In genomic region chr19:11130824-11131455, GRCh38 we compare ENCODE assay signal across 8 cellular contexts. TPM values are rescaled to one million over a fixed set of nuclear protein-coding genes. Genes with fewer than 3 reads are reported as not detected.
DNase-seq lines count a peak whose midpoint lies in the region; ATAC-seq and TF ChIP-seq lines count a peak whose summit lies in the region.

No MANE protein-coding gene starts in this region.

- no peak for TF ChIP-seq EP300 in neural cell (conservative IDR thresholded peaks at IDR 0.05; ENCODE audit: poor library complexity, severe bottlenecking)

- H3K79me2 ChIP-seq in fibroblast of lung (ENCODE audit: control insufficient read depth, insufficient read depth, low read length) (peaks cover 15% of the 10 kb centered on the region), neural cell (replicated peaks; ENCODE audit: insufficient read depth, low read length) (no peaks in the 10 kb centered on the region)

- H3K4me1 ChIP-seq in fibroblast of lung (ENCODE audit: control insufficient read depth, extremely low read depth, insufficient read depth, low read length) = peaks cover 8% of the 10 kb centered on the region

- H2AFZ ChIP-seq in fibroblast of lung (ENCODE audit: low read length) (no peak overlapping the region), neural cell (ENCODE audit: low read depth, low read length) (no peak overlapping the region)

- no peak overlapping the region for H3K27ac Mint-ChIP-seq in activated T-cell treated with anti-CD3 and anti-CD28 coated beads, Interleukin-2, amount 50 U/mL, for 72 hours
- no peak overlapping the region for H3K27ac Mint-ChIP-seq in stimulated activated naive CD8-positive, alpha-beta T cell treated with anti-CD3 and anti-CD28 coated beads, Interleukin-15, amount 100 ng/mL, for 72 hours

- H4K20me1 ChIP-seq in fibroblast of lung (ENCODE audit: control insufficient read depth, extremely low read depth, insufficient read depth, low read length) = no peaks in the 10 kb centered on the region
- H4K20me1 ChIP-seq in neural cell (ENCODE audit: insufficient read depth) = no peaks in the 10 kb centered on the region

- H3K4me3 Mint-ChIP-seq in activated T-cell treated with anti-CD3 and anti-CD28 coated beads, Interleukin-2, amount 50 U/mL, for 72 hours = no peak overlapping the region
- H3K4me3 Mint-ChIP-seq in stimulated activated naive CD8-positive, alpha-beta T cell treated with anti-CD3 and anti-CD28 coated beads, Interleukin-15, amount 100 ng/mL, for 72 hours = no peak overlapping the region

- H3F3A ChIP-seq in neural cell (ENCODE audit: insufficient read depth, low read length, poor library complexity, severe bottlenecking) = no peaks in the 10 kb centered on the region

- peak; percentile 62 to 68 for ATAC-seq in activated T-cell treated with anti-CD3 and anti-CD28 coated beads, Interleukin-2, amount 50 U/mL, for 72 hours (replicated peaks in 1 of 2)
- peak; percentile 85 for ATAC-seq in stimulated activated naive CD8-positive, alpha-beta T cell treated with anti-CD3 and anti-CD28 coated beads, Interleukin-15, amount 100 ng/mL, for 72 hours
- no peak for ATAC-seq in HG02884 (IDR thresholded peaks at IDR 0.05; ENCODE audit: unreplicated experiment)

- H3K27me3 ChIP-seq in fibroblast of lung (ENCODE audit: control insufficient read depth, insufficient read depth, low read length) (no peaks in the 10 kb centered on the region), neural cell (ENCODE audit: insufficient read depth, low read depth, low read length) (no peaks in the 10 kb centered on the region)

- peak; percentile 84 to 97 for TF ChIP-seq CTCF in fibroblast of lung (conservative IDR thresholded peaks at IDR 0.05 in 1 of 2, IDR thresholded peaks at IDR 0.05 in 1 of 2; ENCODE audit: low read depth in 1 of 2, low read length in 2 of 2)
- TF ChIP-seq CTCF in neural cell (IDR thresholded peaks at IDR 0.05; ENCODE audit: poor library complexity, severe bottlenecking) = peak; percentile 71

- H3K27me3 Mint-ChIP-seq in activated T-cell treated with anti-CD3 and anti-CD28 coated beads, Interleukin-2, amount 50 U/mL, for 72 hours (ENCODE audit: low read depth) = no peaks in the 10 kb centered on the region
- H3K27me3 Mint-ChIP-seq in stimulated activated naive CD8-positive, alpha-beta T cell treated with anti-CD3 and anti-CD28 coated beads, Interleukin-15, amount 100 ng/mL, for 72 hours = no peaks in the 10 kb centered on the region

- no peaks in the 10 kb centered on the region for H3K4me1 Mint-ChIP-seq in activated T-cell treated with anti-CD3 and anti-CD28 coated beads, Interleukin-2, amount 50 U/mL, for 72 hours (ENCODE audit: low read depth)
- H3K4me1 Mint-ChIP-seq in stimulated activated naive CD8-positive, alpha-beta T cell treated with anti-CD3 and anti-CD28 coated beads, Interleukin-15, amount 100 ng/mL, for 72 hours = no peaks in the 10 kb centered on the region

- H3K4me3 ChIP-seq in fibroblast of lung (replicated peaks in 1 of 4; ENCODE audit: control extremely low read depth in 1 of 4, insufficient read depth in 1 of 4, low read depth in 3 of 4, low read length in 4 of 4) (no peak overlapping the region), neural cell (ENCODE audit: low read length) (no peak overlapping the region)

- H3K4me2 ChIP-seq in fibroblast of lung (ENCODE audit: extremely low read depth, insufficient read depth, low read length) (no peak overlapping the region), neural cell (ENCODE audit: low read length) (no peak overlapping the region)

- peak; percentile 41 for TF ChIP-seq RAD21 in neural cell (conservative IDR thresholded peaks at IDR 0.05)

- H3K27ac ChIP-seq in fibroblast of lung (ENCODE audit: insufficient read depth, low read length) (peak overlapping the region; percentile 45), neural cell (ENCODE audit: low read length) (no peak overlapping the region)

- peaks cover 5 to 17% of the 10 kb centered on the region in 2 donors for H3K36me3 Mint-ChIP-seq in activated T-cell treated with anti-CD3 and anti-CD28 coated beads, Interleukin-2, amount 50 U/mL, for 72 hours (ENCODE audit: insufficient read depth in 2 of 2)

- no peaks in the 10 kb centered on the region for H3K9me3 Mint-ChIP-seq in activated T-cell treated with anti-CD3 and anti-CD28 coated beads, Interleukin-2, amount 50 U/mL, for 72 hours
- H3K9me3 Mint-ChIP-seq in stimulated activated naive CD8-positive, alpha-beta T cell treated with anti-CD3 and anti-CD28 coated beads, Interleukin-15, amount 100 ng/mL, for 72 hours = no peaks in the 10 kb centered on the region

- H3K36me3 ChIP-seq in fibroblast of lung (ENCODE audit: control insufficient read depth, insufficient read depth, low read length) (peaks cover 42% of the 10 kb centered on the region), neural cell (ENCODE audit: insufficient read depth, low read length) (no peaks in the 10 kb centered on the region)

- no peaks in the 10 kb centered on the region for H3K9me3 ChIP-seq in fibroblast of lung (ENCODE audit: control insufficient read depth, insufficient read depth, low read depth, low read length)
- H3K9me3 ChIP-seq in neural cell (ENCODE audit: low read length) = no peaks in the 10 kb centered on the region

- no peaks in the 10 kb centered on the region for H3K9me2 ChIP-seq in neural cell (ENCODE audit: insufficient read depth, low read length)

- H3K9ac ChIP-seq in fibroblast of lung (ENCODE audit: insufficient read depth, low read length) (no peak overlapping the region), neural cell (ENCODE audit: low read length) (no peak overlapping the region)

- DNase-seq in CD1c-positive myeloid dendritic cell (ENCODE audit: extremely low spot score) (peak; percentile 77), HT-29 (ENCODE audit: low spot score) (peak; percentile 82), fibroblast of lung (ENCODE audit: low read depth in 2 of 2) (peak; percentile 41 to 79)
- peak; percentile 72 for DNase-seq in activated T-cell treated with anti-CD3 and anti-CD28 coated beads, Interleukin-2, amount 50 U/mL, for 72 hours
- DNase-seq in stimulated activated naive CD8-positive, alpha-beta T cell treated with anti-CD3 and anti-CD28 coated beads, Interleukin-15, amount 100 ng/mL, for 72 hours = peak; percentile 64 to 75

TF ChIP-seq in PFSK-1, 5 proteins besides CTCF, POLR2A, EP300 and RAD21:
- TF ChIP-seq SIN3A (IDR thresholded peaks at IDR 0.05; ENCODE audit: borderline replicate concordance, insufficient read depth, low read length) (peak; percentile 34; the same call in 1 of the 2 replicates), FOXP2 (optimal IDR thresholded peaks at IDR 0.05; ENCODE audit: borderline replicate concordance, extremely low read depth, extremely low read length, insufficient read depth) (peak; percentile 98), POLR2AphosphoS5 (IDR thresholded peaks at IDR 0.05; ENCODE audit: low read depth, low read length) (no peak; the same call in 1 of the 2 replicates)

TF ChIP-seq in neural cell, 6 proteins besides CTCF, POLR2A, EP300 and RAD21:
- TF ChIP-seq SMC3 (conservative IDR thresholded peaks at IDR 0.05; ENCODE audit: poor library complexity) = peak; percentile 58
- TF ChIP-seq MXI1 (conservative IDR thresholded peaks at IDR 0.05; ENCODE audit: poor library complexity, severe bottlenecking) = no peak
- TF ChIP-seq, protein P1, sequence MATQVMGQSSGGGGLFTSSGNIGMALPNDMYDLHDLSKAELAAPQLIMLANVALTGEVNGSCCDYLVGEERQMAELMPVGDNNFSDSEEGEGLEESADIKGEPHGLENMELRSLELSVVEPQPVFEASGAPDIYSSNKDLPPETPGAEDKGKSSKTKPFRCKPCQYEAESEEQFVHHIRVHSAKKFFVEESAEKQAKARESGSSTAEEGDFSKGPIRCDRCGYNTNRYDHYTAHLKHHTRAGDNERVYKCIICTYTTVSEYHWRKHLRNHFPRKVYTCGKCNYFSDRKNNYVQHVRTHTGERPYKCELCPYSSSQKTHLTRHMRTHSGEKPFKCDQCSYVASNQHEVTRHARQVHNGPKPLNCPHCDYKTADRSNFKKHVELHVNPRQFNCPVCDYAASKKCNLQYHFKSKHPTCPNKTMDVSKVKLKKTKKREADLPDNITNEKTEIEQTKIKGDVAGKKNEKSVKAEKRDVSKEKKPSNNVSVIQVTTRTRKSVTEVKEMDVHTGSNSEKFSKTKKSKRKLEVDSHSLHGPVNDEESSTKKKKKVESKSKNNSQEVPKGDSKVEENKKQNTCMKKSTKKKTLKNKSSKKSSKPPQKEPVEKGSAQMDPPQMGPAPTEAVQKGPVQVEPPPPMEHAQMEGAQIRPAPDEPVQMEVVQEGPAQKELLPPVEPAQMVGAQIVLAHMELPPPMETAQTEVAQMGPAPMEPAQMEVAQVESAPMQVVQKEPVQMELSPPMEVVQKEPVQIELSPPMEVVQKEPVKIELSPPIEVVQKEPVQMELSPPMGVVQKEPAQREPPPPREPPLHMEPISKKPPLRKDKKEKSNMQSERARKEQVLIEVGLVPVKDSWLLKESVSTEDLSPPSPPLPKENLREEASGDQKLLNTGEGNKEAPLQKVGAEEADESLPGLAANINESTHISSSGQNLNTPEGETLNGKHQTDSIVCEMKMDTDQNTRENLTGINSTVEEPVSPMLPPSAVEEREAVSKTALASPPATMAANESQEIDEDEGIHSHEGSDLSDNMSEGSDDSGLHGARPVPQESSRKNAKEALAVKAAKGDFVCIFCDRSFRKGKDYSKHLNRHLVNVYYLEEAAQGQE (IDR thresholded peaks at IDR 0.05; ENCODE audit: borderline replicate concordance) = no peak

RNA-seq across cellular contexts. Expression of gene SPC24, which starts 24.6 kb away (rescaled TPM):
- total RNA-seq in HT-29 (2014; rRNA removed; shearing (Covaris generic)) = 98.0 and 106 TPM in 2 replicates
- polyA plus RNA-seq in PFSK-1 (2012; ENCODE audit: insufficient read length, low read depth) = 17.9 TPM
- 10 to 100 TPM; 43.6 to 46.8 TPM for total RNA-seq in activated T-cell treated with anti-CD3 and anti-CD28 coated beads, Interleukin-2, amount 50 U/mL, for 72 hours
- total RNA-seq in fibroblast of lung = 3.9 and 32.0 TPM in 2 replicates
- 8.1 and 32.0 TPM in 2 replicates for polyA plus RNA-seq in fibroblast of lung
- 9.4 and 37.2 TPM in 2 replicates for polyA plus RNA-seq in fibroblast of lung (2012)
- 11.4 and 64.9 TPM in 2 replicates for polyA minus RNA-seq in fibroblast of lung (ENCODE audit: low replicate concordance)
- polyA plus RNA-seq in neural cell = 0.40 and 2.5 TPM in 2 replicates
- 1.7 and 2.2 TPM in 2 replicates for polyA minus RNA-seq in neural cell

RNA-seq across cellular contexts. Expression of gene LDLR, which starts 41.7 kb away (rescaled TPM):
- total RNA-seq in HT-29 (2014; rRNA removed; shearing (Covaris generic)) = 202 and 218 TPM in 2 replicates
- 30.6 TPM for polyA plus RNA-seq in PFSK-1 (2012; ENCODE audit: insufficient read length, low read depth)
- total RNA-seq in activated T-cell treated with anti-CD3 and anti-CD28 coated beads, Interleukin-2, amount 50 U/mL, for 72 hours = 10 to 100 TPM; 23.3 to 31.0 TPM
- 204 and 427 TPM in 2 replicates for total RNA-seq in fibroblast of lung
- polyA plus RNA-seq in fibroblast of lung (187 and 210 TPM in 2 replicates), neural cell (23.2 and 26.4 TPM in 2 replicates)
- 185 and 192 TPM in 2 replicates for polyA plus RNA-seq in fibroblast of lung (2012)
- polyA minus RNA-seq in fibroblast of lung (ENCODE audit: low replicate concordance) (434 and 503 TPM in 2 replicates), neural cell (66.4 and 70.8 TPM in 2 replicates)
